ENCODE assay signal across 8 cellular contexts in the genomic region with DNA sequence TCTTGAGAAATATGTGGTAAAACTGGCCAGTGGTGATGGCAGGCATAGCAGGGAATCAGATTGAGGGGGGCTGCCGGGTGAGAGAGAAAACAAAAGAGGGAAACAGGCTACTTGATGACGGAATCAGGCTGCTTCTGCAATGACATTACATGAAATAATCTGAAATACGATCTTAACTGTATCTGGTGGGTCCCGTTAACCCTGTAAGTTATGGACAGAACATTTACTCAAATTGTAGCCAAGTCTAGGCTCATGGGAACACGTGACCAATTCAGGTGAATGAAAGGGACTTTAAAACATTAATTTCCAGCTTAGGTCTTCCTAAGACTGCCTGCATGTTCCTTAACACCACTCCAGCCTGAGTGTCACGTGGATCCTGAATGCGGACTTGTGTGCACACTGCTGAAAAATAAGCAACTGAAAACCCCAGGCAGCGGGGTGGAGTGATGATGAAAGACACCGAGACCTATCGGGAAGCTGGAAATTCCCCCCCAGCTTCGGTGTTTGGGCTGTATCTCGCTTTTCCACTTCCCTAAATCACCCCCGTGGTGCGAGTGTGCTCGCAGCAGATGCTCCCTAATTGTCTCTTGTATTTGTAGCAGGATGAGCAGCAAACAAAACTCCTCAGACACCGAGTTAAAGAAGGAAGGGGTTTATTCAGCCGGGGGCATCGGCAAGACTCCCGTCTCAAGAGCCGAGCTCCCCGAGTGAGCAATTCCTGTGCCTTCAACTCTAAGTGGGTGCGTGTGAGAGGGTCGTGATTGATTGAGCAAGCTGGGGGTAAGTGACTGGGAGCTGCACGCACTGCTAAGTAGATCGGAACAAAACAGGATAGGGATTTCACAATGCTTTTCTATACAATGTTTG.
DNase-seq lines count a peak whose midpoint lies in the region; ATAC-seq, FAIRE-seq and TF ChIP-seq lines count a peak whose summit lies in the region.

No MANE protein-coding gene starts in this region.

- no peak for DNase-seq in breast epithelium (ENCODE audit: low spot score in 2 of 2)
- DNase-seq in MCF 10A (ENCODE audit: unreplicated experiment) = no peak
- DNase-seq in activated T-helper 1 cell treated with anti-CD3 and anti-CD28 coated beads, Interleukin-12 subunit alpha, Interleukin-12 subunit beta, Interleukin-2, Interleukin-4 antibody, amounts not matched to agents 30 ng/mL and 10 ng/mL and 1 ng/mL, durations not matched to agents 14 hours and 24 hours and 36 hours (ENCODE audit: low spot score) = no peak
- DNase-seq in HepG2 (ENCODE audit: low spot score) = peak; percentile 37
- peak; percentile 61 for DNase-seq in ureter (ENCODE audit: low spot score)
- DNase-seq in AG20443 (ENCODE audit: low spot score) = no peak

- TF ChIP-seq POLR2A in breast epithelium (IDR thresholded peaks at IDR 0.05) (no peak), HepG2 (IDR thresholded peaks at IDR 0.05; ENCODE audit: insufficient read depth in 1 of 2, low read depth in 2 of 2, low read length in 2 of 2) (no peak)

- no peaks in the 10 kb centered on the region for H4K20me1 ChIP-seq in HepG2 (ENCODE audit: insufficient read depth, low read length)

- no peak overlapping the region for H3K4me3 Mint-ChIP-seq in MCF 10A (ENCODE audit: unreplicated experiment)
- peak overlapping the region; percentile 50 for H3K4me3 Mint-ChIP-seq in activated T-helper 1 cell treated with anti-CD3 and anti-CD28 coated beads, Interleukin-12 subunit alpha, Interleukin-12 subunit beta, Interleukin-2, Interleukin-4 antibody, amounts not matched to agents 30 ng/mL and 10 ng/mL and 1 ng/mL, durations not matched to agents 14 hours and 24 hours and 36 hours

- H3K36me3 Mint-ChIP-seq in MCF 10A (ENCODE audit: insufficient read depth, unreplicated experiment) = no peaks in the 10 kb centered on the region
- peaks cover 7% of the 10 kb centered on the region for H3K36me3 Mint-ChIP-seq in activated T-helper 1 cell treated with anti-CD3 and anti-CD28 coated beads, Interleukin-12 subunit alpha, Interleukin-12 subunit beta, Interleukin-2, Interleukin-4 antibody, amounts not matched to agents 30 ng/mL and 10 ng/mL and 1 ng/mL, durations not matched to agents 14 hours and 24 hours and 36 hours (ENCODE audit: low read depth)

- peak; percentile 46 for ATAC-seq in HepG2
- ATAC-seq in GM21423 (IDR thresholded peaks at IDR 0.05; ENCODE audit: unreplicated experiment) = no peak
- ATAC-seq in GM21390 (IDR thresholded peaks at IDR 0.05; ENCODE audit: unreplicated experiment) = no peak

- FAIRE-seq in HepG2 (lab: Jason Lieb, UNC) = no peak

- H3K79me2 ChIP-seq in HepG2 (ENCODE audit: insufficient read depth, low read length) = no peaks in the 10 kb centered on the region

- 3% methylated on average over 24 of the region's 25 CpGs for WGBS in HepG2 (ENCODE audit: low lambda C conversion rate)

- H3K9me3 ChIP-seq in breast epithelium = no peaks in the 10 kb centered on the region
- H3K9me3 ChIP-seq in HepG2 (ENCODE audit: low read length) = no peaks in the 10 kb centered on the region

- H3K4me3 ChIP-seq in breast epithelium (peak overlapping the region in 2 of 3 donors; percentile 3 to 52), HepG2 (replicated peaks in 1 of 3; ENCODE audit: insufficient read depth in 1 of 3, low read depth in 2 of 3, low read length in 3 of 3) (peak overlapping the region; percentile 40 to 62 (median 47))

- no peak overlapping the region for H3K27ac Mint-ChIP-seq in MCF 10A (ENCODE audit: low read depth, unreplicated experiment)
- no peak overlapping the region for H3K27ac Mint-ChIP-seq in activated T-helper 1 cell treated with anti-CD3 and anti-CD28 coated beads, Interleukin-12 subunit alpha, Interleukin-12 subunit beta, Interleukin-2, Interleukin-4 antibody, amounts not matched to agents 30 ng/mL and 10 ng/mL and 1 ng/mL, durations not matched to agents 14 hours and 24 hours and 36 hours

- TF ChIP-seq EP300 in HepG2 (IDR thresholded peaks at IDR 0.05; ENCODE audit: low read depth in 2 of 2, low read length in 2 of 2) (no peak), HepG2 (CRISPR knock-in tag; IDR thresholded peaks at IDR 0.05; ENCODE audit: borderline replicate concordance) (no peak)

- POLR2A ChIA-PET in MCF 10A (lab: Yijun Ruan, JAX) = interaction anchor here (0.6 to 1.1 kb wide), 2 partner anchors 9 to 25 kb away, joined by 3 read pairs; no protein-coding TSS in a partner anchor
- POLR2A ChIA-PET in HepG2 (lab: Yijun Ruan, JAX) = interaction anchor here (0.8 to 1.9 kb wide), 5 partner anchors 14 to 28 kb away, joined by 3 to 9 read pairs (median 4); no protein-coding TSS in a partner anchor

- H3K27me3 ChIP-seq in breast epithelium = peaks cover 8 to 36% of the 10 kb centered on the region in 2 donors
- H3K27me3 ChIP-seq in HepG2 (ENCODE audit: control insufficient read depth in 1 of 2, insufficient read depth in 2 of 2, low read length in 2 of 2) = peaks cover 5 to 24% of the 10 kb centered on the region in 2 experiments; a peak in 3 of 5 replicates

- in situ Hi-C loops in HepG2 (cut with HindIII; ENCODE audit: extremely low pct_ligation_motif_present, low pct_unique_long_range_greater_than_20kb) = no loop called here

- H3K27ac ChIP-seq in breast epithelium = peak overlapping the region in 1 of 2 donors; percentile 48
- H3K27ac ChIP-seq in HepG2 (ENCODE audit: extremely low read length, insufficient read depth, low read length) = no peak overlapping the region

- H3K36me3 ChIP-seq in breast epithelium = no peaks in the 10 kb centered on the region
- no peaks in the 10 kb centered on the region for H3K36me3 ChIP-seq in HepG2 (replicated peaks in 1 of 2; ENCODE audit: control insufficient read depth in 1 of 2, insufficient read depth in 2 of 2, low read length in 2 of 2)

- H3K27me3 Mint-ChIP-seq in MCF 10A (ENCODE audit: insufficient read depth, unreplicated experiment) = peaks cover 48% of the 10 kb centered on the region
- H3K27me3 Mint-ChIP-seq in activated T-helper 1 cell treated with anti-CD3 and anti-CD28 coated beads, Interleukin-12 subunit alpha, Interleukin-12 subunit beta, Interleukin-2, Interleukin-4 antibody, amounts not matched to agents 30 ng/mL and 10 ng/mL and 1 ng/mL, durations not matched to agents 14 hours and 24 hours and 36 hours (ENCODE audit: insufficient read depth) = peaks cover 70% of the 10 kb centered on the region

- CTCF ChIA-PET in MCF 10A (lab: Yijun Ruan, JAX) (interaction anchor here (0.6 to 1.2 kb wide), 4 partner anchors 8 to 59 kb away, joined by 3 to 6 read pairs (median 3); no protein-coding TSS in a partner anchor), HepG2 (lab: Yijun Ruan, JAX; ENCODE audit: low intra/inter-chr PET ratio, low total read pairs) (interaction anchor here (1.5 kb wide), 1 partner anchor 57 kb away, joined by 3 read pairs; no protein-coding TSS in a partner anchor)

- BruUV-seq in MCF 10A (replicated peaks; lab: Mats Ljungman, UMichigan) = no TSS peak
- BruUV-seq in HepG2 (replicated peaks; lab: Mats Ljungman, UMichigan) = no TSS peak

- intact Hi-C loops in breast epithelium (cut with DNase I; ENCODE audit: low total_unique reads) (no loop called here), MCF 10A (cut with micrococcal nuclease) (no loop called here), HepG2 (cut with micrococcal nuclease; ENCODE audit: unreplicated experiment) (loop anchor here (1.0 kb wide), 1 partner anchor 17 kb away; no protein-coding TSS in a partner anchor)
- intact Hi-C loops in activated T-helper 1 cell treated with anti-CD3 and anti-CD28 coated beads, Interleukin-12 subunit alpha, Interleukin-12 subunit beta, Interleukin-2, Interleukin-4 antibody, amounts not matched to agents 30 ng/mL and 10 ng/mL and 1 ng/mL, durations not matched to agents 14 hours and 24 hours and 36 hours (cut with micrococcal nuclease) = no loop called here

- H3K4me1 ChIP-seq in breast epithelium (peaks cover 4 to 6% of the 10 kb centered on the region in 2 donors), HepG2 (ENCODE audit: insufficient read depth, low read length) (peaks cover 34% of the 10 kb centered on the region)

- peak overlapping the region; percentile 39 for H2AFZ ChIP-seq in HepG2 (ENCODE audit: low read length)

- no peak for TF ChIP-seq RAD21 in HepG2 (CRISPR knock-in tag; IDR thresholded peaks at IDR 0.05)

- H3K4me1 Mint-ChIP-seq in MCF 10A (ENCODE audit: insufficient read depth, unreplicated experiment) = no peaks in the 10 kb centered on the region
- H3K4me1 Mint-ChIP-seq in activated T-helper 1 cell treated with anti-CD3 and anti-CD28 coated beads, Interleukin-12 subunit alpha, Interleukin-12 subunit beta, Interleukin-2, Interleukin-4 antibody, amounts not matched to agents 30 ng/mL and 10 ng/mL and 1 ng/mL, durations not matched to agents 14 hours and 24 hours and 36 hours (ENCODE audit: low read depth) = peaks cover 23% of the 10 kb centered on the region

- no peaks in the 10 kb centered on the region for H3K9me3 Mint-ChIP-seq in MCF 10A (ENCODE audit: unreplicated experiment)
- no peaks in the 10 kb centered on the region for H3K9me3 Mint-ChIP-seq in activated T-helper 1 cell treated with anti-CD3 and anti-CD28 coated beads, Interleukin-12 subunit alpha, Interleukin-12 subunit beta, Interleukin-2, Interleukin-4 antibody, amounts not matched to agents 30 ng/mL and 10 ng/mL and 1 ng/mL, durations not matched to agents 14 hours and 24 hours and 36 hours

- no peak overlapping the region for H3K9ac ChIP-seq in HepG2 (ENCODE audit: insufficient read depth, low read depth, low read length)

- peak overlapping the region; percentile 87 for H3K4me2 ChIP-seq in HepG2 (ENCODE audit: low read depth, low read length)

- TF ChIP-seq CTCF in breast epithelium (IDR thresholded peaks at IDR 0.05) (no peak), MCF 10A (IDR thresholded peaks at IDR 0.05; ENCODE audit: unreplicated experiment) (no peak), HepG2 (CRISPR knock-in tag; IDR thresholded peaks at IDR 0.05) (no peak)

TF ChIP-seq in HepG2, 621 proteins besides CTCF, POLR2A, EP300 and RAD21 (continues in another document):
- TF ChIP-seq HMG20A (CRISPR knock-in tag; IDR thresholded peaks at IDR 0.05; ENCODE audit: borderline replicate concordance) (no peak), KLF15 (CRISPR knock-in tag; IDR thresholded peaks at IDR 0.05; ENCODE audit: borderline replicate concordance) (no peak), NCOA2 (CRISPR knock-in tag; IDR thresholded peaks at IDR 0.05) (no peak), NR2F6 (IDR thresholded peaks at IDR 0.05) (peak; percentile 68; the same call in 1 of the 2 replicates), NR2F6 (CRISPR knock-in tag; IDR thresholded peaks at IDR 0.05) (no peak; the same call in 1 of the 2 replicates)
- TF ChIP-seq, protein P1, sequence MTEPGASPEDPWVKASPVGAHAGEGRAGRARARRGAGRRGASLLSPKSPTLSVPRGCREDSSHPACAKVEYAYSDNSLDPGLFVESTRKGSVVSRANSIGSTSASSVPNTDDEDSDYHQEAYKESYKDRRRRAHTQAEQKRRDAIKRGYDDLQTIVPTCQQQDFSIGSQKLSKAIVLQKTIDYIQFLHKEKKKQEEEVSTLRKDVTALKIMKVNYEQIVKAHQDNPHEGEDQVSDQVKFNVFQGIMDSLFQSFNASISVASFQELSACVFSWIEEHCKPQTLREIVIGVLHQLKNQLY (CRISPR knock-in tag; IDR thresholded peaks at IDR 0.05) = 0 out of 2 replicates have a peak, but pooled peaks have one; percentile 38

Comparison
In these comparisons a context has a peak if more than half of its experiments do, and no peak if none do; other contexts are left out.
1. DNase-seq: peak in HepG2 (single experiment) and ureter (single experiment); none in breast epithelium (0 of 2), MCF 10A (single experiment), activated T-helper 1 cell treated with anti-CD3 and anti-CD28 coated beads, Interleukin-12 subunit alpha, Interleukin-12 subunit beta, Interleukin-2, Interleukin-4 antibody, amounts not matched to agents 30 ng/mL and 10 ng/mL and 1 ng/mL, durations not matched to agents 14 hours and 24 hours and 36 hours (single experiment) and AG20443 (single experiment).